Comparison of ENCODE assay signal across 27 cellular contexts in genomic region chr14:69235708-69236107, GRCh38. TPM values are rescaled to one million over a fixed set of nuclear protein-coding genes. Genes with fewer than 3 reads are reported as not detected.
"Had no signal": no experiment of that assay in that cellular context is flagged by ENCODE, and none has a peak within 500 bp of the region (broad histone marks: within the 10 kb centered on the region; RNA-seq: fewer than 3 reads in every experiment).

No MANE protein-coding gene starts in this region.

- H3K27me3 Mint-ChIP-seq: activated B cell treated with CpG ODN at 0.5 μM for 24 hours, T-cell had no signal

- H3K27ac ChIP-seq: brain microvascular endothelial cell, PC-9, RWPE1, VCaP had no signal

- H3K9me3 Mint-ChIP-seq: activated B cell treated with CpG ODN at 0.5 μM for 24 hours; activated T-helper 1 cell treated with anti-CD3 and anti-CD28 coated beads, Interleukin-12 subunit alpha, Interleukin-12 subunit beta, Interleukin-2, Interleukin-4 antibody, amounts not matched to agents 30 ng/mL and 10 ng/mL and 1 ng/mL, durations not matched to agents 14 hours and 24 hours and 36 hours; T-cell had no signal

- DNase-seq: activated B cell treated with CpG ODN at 0.5 μM for 24 hours; activated CD4-positive, alpha-beta T cell treated with anti-CD3 and anti-CD28 coated beads for 48 hours; activated CD4-positive, alpha-beta T cell treated with anti-CD3 and anti-CD28 coated beads, Interleukin-2, amount 50 U/mL, for 4 hours; activated CD4-positive, CD25-positive, alpha-beta regulatory T cell treated with anti-CD3 and anti-CD28 coated beads, Interleukin-2, amount 50 U/mL, for 72 hours; activated effector memory CD4-positive, alpha-beta T cell treated with Interleukin-2 at 50 U/mL for 16 hours; activated naive CD4-positive, alpha-beta T cell treated with anti-CD3 and anti-CD28 coated beads, Interleukin-2, amount 50 U/mL, for 16 hours; activated T-cell treated with anti-CD3 and anti-CD28 coated beads, Interleukin-2, amount 50 U/mL, for 1 hour; anterior cingulate cortex; brain microvascular endothelial cell; central memory CD4-positive, alpha-beta T cell; NCI-H1092 treated with DMSO at 0.1 percent for 48 hours; NCI-H146; NCI-H2029 treated with DMSO at 0.1 percent for 48 hours; NCI-H2107; NCI-H2171; NCI-H510A; NCI-H526; NCI-H748 treated with DMSO at 0.1 percent for 48 hours; PC-9; SIG-M5; T-cell; T-helper 9 cell had no signal

- H3K27me3 ChIP-seq: brain microvascular endothelial cell had no signal

- H3K27ac Mint-ChIP-seq: activated B cell treated with CpG ODN at 0.5 μM for 24 hours; activated T-helper 1 cell treated with anti-CD3 and anti-CD28 coated beads, Interleukin-12 subunit alpha, Interleukin-12 subunit beta, Interleukin-2, Interleukin-4 antibody, amounts not matched to agents 30 ng/mL and 10 ng/mL and 1 ng/mL, durations not matched to agents 14 hours and 24 hours and 36 hours; T-cell had no signal

- H3K4me3 Mint-ChIP-seq: activated B cell treated with CpG ODN at 0.5 μM for 24 hours; activated T-helper 1 cell treated with anti-CD3 and anti-CD28 coated beads, Interleukin-12 subunit alpha, Interleukin-12 subunit beta, Interleukin-2, Interleukin-4 antibody, amounts not matched to agents 30 ng/mL and 10 ng/mL and 1 ng/mL, durations not matched to agents 14 hours and 24 hours and 36 hours; T-cell had no signal

- H3K4me3 ChIP-seq: K562, PC-9 had no signal

- H3K4me1 Mint-ChIP-seq: activated B cell treated with CpG ODN at 0.5 μM for 24 hours, T-cell had no signal

- ATAC-seq: K562, Right ventricle myocardium inferior, T-cell had no signal

RNA-seq across cellular contexts. Expression of gene GALNT16, which starts 24.2 kb away (rescaled TPM):
- total RNA-seq: K562 had no signal
- polyA plus RNA-seq: K562 had no signal
